In genomic region chr6:37818536-37819176, GRCh38 we compare ENCODE assay signal across 7 cellular contexts. TPM values are rescaled to one million over a fixed set of nuclear protein-coding genes. Genes with fewer than 3 reads are reported as not detected.
DNase-seq lines count a peak whose midpoint lies in the region; ATAC-seq, FAIRE-seq and TF ChIP-seq lines count a peak whose summit lies in the region.

No MANE protein-coding gene starts in this region.

- H3K36me3 Mint-ChIP-seq in T-helper 1 cell treated with Interleukin-12 subunit alpha and Interleukin-12 subunit beta and Interleukin-4 antibody, amounts not matched to agents 30 μg/mL and 1 μg/mL, for 36 hours (ENCODE audit: low read depth), result peaks cover 1% of the 10 kb centered on the region

- H3K79me2 ChIP-seq in K562 (ENCODE audit: control insufficient read depth, insufficient read depth, low read length), result peaks cover 36% of the 10 kb centered on the region

- no peaks in the 10 kb centered on the region for H3K9me3 Mint-ChIP-seq in T-helper 1 cell treated with Interleukin-12 subunit alpha and Interleukin-12 subunit beta and Interleukin-4 antibody, amounts not matched to agents 30 μg/mL and 1 μg/mL, for 36 hours

- DNase-seq in NCI-H146 treated with DMSO at 0.1 percent for 48 hours (lab: John Stamatoyannopoulos, UW; ENCODE audit: unreplicated experiment) (peak; percentile 98), K562 (ENCODE audit: extremely low read depth in 1 of 4, low spot score in 3 of 4) (peak; percentile 96 to 99 (median 98)), iPS DF 6.9 (ENCODE audit: low read depth, low spot score) (peak; percentile 85), skeletal muscle cell (ENCODE audit: low read depth) (peak; percentile 89)

- FAIRE-seq in K562 (lab: Jason Lieb, UNC), result peak; percentile 87

- H3K36me3 ChIP-seq in K562 (ENCODE audit: control insufficient read depth, insufficient read depth, low read length) (no peaks in the 10 kb centered on the region; the same call in 2 of the 3 replicates), iPS DF 6.9 (ENCODE audit: control insufficient read depth, insufficient read depth, low read length) (no peaks in the 10 kb centered on the region)

- peak overlapping the region; percentile 94 to 97 for H3K9ac ChIP-seq in K562 (ENCODE audit: insufficient read depth in 1 of 2, low read depth in 2 of 2, low read length in 2 of 2)

- intact Hi-C loops in K562 (cut with micrococcal nuclease), result loop anchor here (2.0 kb wide), 1 partner anchor 22 kb away; no protein-coding TSS in a partner anchor

- peaks cover 16% of the 10 kb centered on the region for H3K27me3 Mint-ChIP-seq in T-helper 1 cell treated with Interleukin-12 subunit alpha and Interleukin-12 subunit beta and Interleukin-4 antibody, amounts not matched to agents 30 μg/mL and 1 μg/mL, for 36 hours (ENCODE audit: low read depth)

- H3K27ac ChIP-seq in K562 (ENCODE audit: extremely low read depth, low read depth, low read length), result peak overlapping the region; percentile 87
- no peak overlapping the region for H3K27ac ChIP-seq in iPS DF 6.9 (ENCODE audit: low read length)

- H4K20me1 ChIP-seq in K562 (replicated peaks; ENCODE audit: control insufficient read depth, insufficient read depth, low read length), result peaks cover 23% of the 10 kb centered on the region

- in situ Hi-C loops in K562 (cut with MboI), result no loop called here

- H3K4me1 Mint-ChIP-seq in T-helper 1 cell treated with Interleukin-12 subunit alpha and Interleukin-12 subunit beta and Interleukin-4 antibody, amounts not matched to agents 30 μg/mL and 1 μg/mL, for 36 hours (ENCODE audit: low read depth), result peaks cover 27% of the 10 kb centered on the region

- TSS peak; percentile 93 for BruUV-seq in K562 (replicated peaks; lab: Mats Ljungman, UMichigan)

- peak overlapping the region; percentile 87 for H3K27ac Mint-ChIP-seq in T-helper 1 cell treated with Interleukin-12 subunit alpha and Interleukin-12 subunit beta and Interleukin-4 antibody, amounts not matched to agents 30 μg/mL and 1 μg/mL, for 36 hours

- H3K27me3 ChIP-seq in K562 (ENCODE audit: control insufficient read depth in 2 of 2, insufficient read depth in 2 of 2, low read length in 2 of 2) (no peaks in the 10 kb centered on the region), iPS DF 6.9 (ENCODE audit: control insufficient read depth, insufficient read depth, low read length) (no peaks in the 10 kb centered on the region)

- H3K9me1 ChIP-seq in K562 (ENCODE audit: control insufficient read depth, insufficient read depth, low read length), result peaks cover 7% of the 10 kb centered on the region

- TF ChIP-seq EP300 in K562 (IDR thresholded peaks at IDR 0.05; ENCODE audit: low read length), result peak; percentile 47

- H3K9me3 ChIP-seq in K562 (replicated peaks; ENCODE audit: control insufficient read depth, insufficient read depth, low read depth, low read length) (no peaks in the 10 kb centered on the region), iPS DF 6.9 (ENCODE audit: control insufficient read depth, insufficient read depth, low read length) (no peaks in the 10 kb centered on the region)

- ATAC-seq in GM18502 (IDR thresholded peaks at IDR 0.05; ENCODE audit: poor library complexity, unreplicated experiment) (peak; percentile 69), HG02840 (IDR thresholded peaks at IDR 0.05; ENCODE audit: low FRiP score, unreplicated experiment) (peak; percentile 72), K562 (peak; percentile 86)

- peak; percentile 17 to 24; a peak in 3 of 4 replicates for TF ChIP-seq RAD21 in K562 (CRISPR knock-in tag; conservative IDR thresholded peaks at IDR 0.05 in 1 of 2, IDR thresholded peaks at IDR 0.05 in 1 of 2)

- WGBS in K562 (ENCODE audit: insufficient coverage, low coverage, missing lambda C conversion rate), result 2% methylated on average over 27 of the region's 27 CpGs
- WGBS in iPS DF 6.9 (ENCODE audit: insufficient coverage, insufficient read length), result no CpG with 5 or more reads among the region's 27 CpGs

- H3K4me3 ChIP-seq in K562 (peak overlapping the region; percentile 61), iPS DF 6.9 (ENCODE audit: low read length) (peak overlapping the region; percentile 97; the same call in 1 of the 2 replicates), skeletal muscle cell (ENCODE audit: low read depth, low read length) (peak overlapping the region; percentile 77)

- CTCF ChIA-PET in K562 (lab: Yijun Ruan, JAX; ENCODE audit: low intra/inter-chr PET ratio), result no interaction called here

- H3K4me1 ChIP-seq in K562 (replicated peaks in 1 of 2; ENCODE audit: control insufficient read depth in 2 of 2, insufficient read depth in 2 of 2, low read length in 2 of 2) (peaks cover 14 to 38% of the 10 kb centered on the region in 2 experiments; a peak in 3 of 5 replicates), iPS DF 6.9 (ENCODE audit: control insufficient read depth, insufficient read depth, low read length) (no peaks in the 10 kb centered on the region)

- TF ChIP-seq POLR2A in K562 (conservative IDR thresholded peaks at IDR 0.05), result peak; percentile 99

- H3K4me3 Mint-ChIP-seq in T-helper 1 cell treated with Interleukin-12 subunit alpha and Interleukin-12 subunit beta and Interleukin-4 antibody, amounts not matched to agents 30 μg/mL and 1 μg/mL, for 36 hours, result peak overlapping the region; percentile 90

- peak overlapping the region; percentile 91 for H2AFZ ChIP-seq in K562 (ENCODE audit: low read depth, low read length)

- POLR2A ChIA-PET in K562 (lab: Yijun Ruan, JAX), result interaction anchor here (0.6 to 2.8 kb wide), 18 partner anchors 9 to 672 kb away, joined by 3 to 30 read pairs (median 4); no protein-coding TSS in a partner anchor

- H3K4me2 ChIP-seq in K562 (ENCODE audit: insufficient read depth, low read length), result peak overlapping the region; percentile 97

- TF ChIP-seq CTCF in K562 (IDR thresholded peaks at IDR 0.05 in 2 of 3, conservative IDR thresholded peaks at IDR 0.05 in 1 of 3; ENCODE audit: insufficient read depth in 2 of 3, low read depth in 1 of 3, low read length in 3 of 3), result no peak

TF ChIP-seq in K562, 482 proteins besides CTCF, POLR2A, EP300 and RAD21 (continues in another document):
- TF ChIP-seq ETV5 (CRISPR knock-in tag; IDR thresholded peaks at IDR 0.05; ENCODE audit: low read depth), result peak; percentile 34
- TF ChIP-seq GATAD2B (IDR thresholded peaks at IDR 0.05; ENCODE audit: borderline replicate concordance), result no peak; the same call in 1 of the 2 replicates
- no peak for TF ChIP-seq ZFX (CRISPR knock-in tag; IDR thresholded peaks at IDR 0.05)
- no peak; the same call in 1 of the 2 replicates for TF ChIP-seq CREM (IDR thresholded peaks at IDR 0.05; ENCODE audit: low read depth)
- TF ChIP-seq, protein P1, sequence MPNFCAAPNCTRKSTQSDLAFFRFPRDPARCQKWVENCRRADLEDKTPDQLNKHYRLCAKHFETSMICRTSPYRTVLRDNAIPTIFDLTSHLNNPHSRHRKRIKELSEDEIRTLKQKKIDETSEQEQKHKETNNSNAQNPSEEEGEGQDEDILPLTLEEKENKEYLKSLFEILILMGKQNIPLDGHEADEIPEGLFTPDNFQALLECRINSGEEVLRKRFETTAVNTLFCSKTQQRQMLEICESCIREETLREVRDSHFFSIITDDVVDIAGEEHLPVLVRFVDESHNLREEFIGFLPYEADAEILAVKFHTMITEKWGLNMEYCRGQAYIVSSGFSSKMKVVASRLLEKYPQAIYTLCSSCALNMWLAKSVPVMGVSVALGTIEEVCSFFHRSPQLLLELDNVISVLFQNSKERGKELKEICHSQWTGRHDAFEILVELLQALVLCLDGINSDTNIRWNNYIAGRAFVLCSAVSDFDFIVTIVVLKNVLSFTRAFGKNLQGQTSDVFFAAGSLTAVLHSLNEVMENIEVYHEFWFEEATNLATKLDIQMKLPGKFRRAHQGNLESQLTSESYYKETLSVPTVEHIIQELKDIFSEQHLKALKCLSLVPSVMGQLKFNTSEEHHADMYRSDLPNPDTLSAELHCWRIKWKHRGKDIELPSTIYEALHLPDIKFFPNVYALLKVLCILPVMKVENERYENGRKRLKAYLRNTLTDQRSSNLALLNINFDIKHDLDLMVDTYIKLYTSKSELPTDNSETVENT (CRISPR knock-in tag; IDR thresholded peaks at IDR 0.05), result peak; percentile 90
- TF ChIP-seq, protein P2, sequence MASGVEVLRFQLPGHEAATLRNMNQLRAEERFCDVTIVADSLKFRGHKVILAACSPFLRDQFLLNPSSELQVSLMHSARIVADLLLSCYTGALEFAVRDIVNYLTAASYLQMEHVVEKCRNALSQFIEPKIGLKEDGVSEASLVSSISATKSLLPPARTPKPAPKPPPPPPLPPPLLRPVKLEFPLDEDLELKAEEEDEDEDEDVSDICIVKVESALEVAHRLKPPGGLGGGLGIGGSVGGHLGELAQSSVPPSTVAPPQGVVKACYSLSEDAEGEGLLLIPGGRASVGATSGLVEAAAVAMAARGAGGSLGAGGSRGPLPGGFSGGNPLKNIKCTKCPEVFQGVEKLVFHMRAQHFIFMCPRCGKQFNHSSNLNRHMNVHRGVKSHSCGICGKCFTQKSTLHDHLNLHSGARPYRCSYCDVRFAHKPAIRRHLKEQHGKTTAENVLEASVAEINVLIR (CRISPR knock-in tag; IDR thresholded peaks at IDR 0.05), result no peak
- no peak for TF ChIP-seq ZKSCAN1 (IDR thresholded peaks at IDR 0.05; ENCODE audit: low read depth, low read length)
- TF ChIP-seq HDAC6 (IDR thresholded peaks at IDR 0.05; ENCODE audit: low read depth, low read length), result no peak

RNA-seq across cellular contexts. Expression of gene ZFAND3, which starts 0.9 kb away (rescaled TPM):
- total RNA-seq in K562 (2011; cell fraction: chromatin; rRNA removed; ENCODE audit: low replicate concordance), result 19.0 and 22.3 TPM in 2 replicates
- 7.5 and 10.5 TPM in 2 replicates for total RNA-seq in K562 (2011; cell fraction: nucleolus; rRNA removed)
- 15.2 and 29.8 TPM in 2 replicates for total RNA-seq in K562 (2011; cell fraction: nucleoplasm; rRNA removed)
- 6.1 and 10.5 TPM in 2 replicates for total RNA-seq in K562 (2014; rRNA removed)
- 11.8 and 18.5 TPM in 2 replicates for total RNA-seq in K562 (2014; rRNA removed; fragmentation: Illumina TruSeq; extraction: Trizol)
- total RNA-seq in K562 (2015; rRNA removed; fragmentation: Illumina TruSeq; extraction: Trizol), result 11.8 and 12.8 TPM in 2 replicates
- total RNA-seq in K562 (2021), result 23.4 and 26.5 TPM in 2 replicates
- polyA plus RNA-seq in K562 (2011; rRNA removed), result 7.2 and 12.7 TPM in 2 replicates
- polyA plus RNA-seq in K562 (2011; cell fraction: cytosol; rRNA removed), result 6.0 and 6.2 TPM in 2 replicates
- polyA plus RNA-seq in K562 (2011; cell fraction: nucleus; rRNA removed), result 6.9 and 7.1 TPM in 2 replicates
- 42.2 and 91.3 TPM in 2 replicates for polyA plus RNA-seq in K562 (2012)
- 26.6 and 31.4 TPM in 2 replicates for polyA plus RNA-seq in K562 (2014; fragmentation: Illumina TruSeq; extraction: Trizol)
- under 1 TPM; 0.81 to 0.87 TPM for polyA plus RNA-seq in K562 (2014; fragmentation: Nextera tagmentation; extraction: Ambion mirVana)
- 9.4 and 14.4 TPM in 2 replicates for polyA plus RNA-seq in K562 (2014; rRNA removed)
- 7.8 and 10.0 TPM in 2 replicates for polyA minus RNA-seq in K562 (2011; rRNA and poly(A)+ RNA removed)
- 9.6 and 11.7 TPM in 2 replicates for polyA minus RNA-seq in K562 (2011; cell fraction: cytosol; rRNA and poly(A)+ RNA removed)
- 4.4 and 7.9 TPM in 2 replicates for polyA minus RNA-seq in K562 (2011; cell fraction: nucleus; rRNA and poly(A)+ RNA removed)
